Comparison of ENCODE assay signal across 8 cellular contexts in the genomic region with DNA sequence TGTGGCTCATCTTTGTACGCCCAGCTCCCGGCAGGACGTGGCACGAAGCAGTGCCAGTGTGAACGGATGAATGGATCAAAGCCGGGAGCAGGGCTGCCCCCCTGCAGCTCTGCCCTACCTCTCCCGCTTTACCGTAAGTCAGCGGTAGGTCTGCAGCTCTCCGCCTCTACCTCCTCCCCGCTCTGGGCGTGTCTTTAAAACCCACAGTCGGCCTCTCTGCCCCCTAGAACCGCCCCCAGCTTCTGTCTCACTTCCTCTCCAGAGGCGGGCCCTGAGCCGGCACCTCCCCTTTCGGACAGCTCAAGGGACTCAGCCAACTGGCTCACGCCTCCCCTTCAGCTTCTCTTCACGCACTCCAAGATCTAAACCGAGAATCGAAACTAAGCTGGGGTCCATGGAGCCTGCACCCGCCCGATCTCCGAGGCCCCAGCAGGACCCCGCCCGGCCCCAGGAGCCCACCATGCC. TPM values are rescaled to one million over a fixed set of nuclear protein-coding genes. Genes with fewer than 3 reads are reported as not detected.
DNase-seq lines count a peak whose midpoint lies in the region; ATAC-seq, FAIRE-seq and TF ChIP-seq lines count a peak whose summit lies in the region.

TSS of gene PML (plus strand) at position 298 of the 465 bp plus-strand sequence. CDS start at position 395, 97 bp downstream.

- H3K27ac ChIP-seq in keratinocyte (ENCODE audit: control insufficient read depth, insufficient read depth, low read length) = peak within 1 kb of the TSS; percentile 86

- H3K9ac ChIP-seq in keratinocyte (ENCODE audit: control insufficient read depth, extremely low read depth, insufficient read depth, low read length) = peak within 1 kb of the TSS; percentile 94

- no peaks in the 10 kb centered on the region for H3K9me3 ChIP-seq in keratinocyte (ENCODE audit: control insufficient read depth, low read depth, low read length)

- ATAC-seq in GM19025 (IDR thresholded peaks at IDR 0.05; ENCODE audit: low read depth, unreplicated experiment) = peak; percentile 66
- ATAC-seq in HG03342 (IDR thresholded peaks at IDR 0.05; ENCODE audit: unreplicated experiment) = peak; percentile 70

- peaks cover 51% of the 10 kb centered on the region for H3K4me1 ChIP-seq in keratinocyte (ENCODE audit: control insufficient read depth, extremely low read depth, insufficient read depth, low read length)

- TF ChIP-seq CTCF in keratinocyte (optimal IDR thresholded peaks at IDR 0.05 in 1 of 3, IDR thresholded peaks at IDR 0.05 in 1 of 3, conservative IDR thresholded peaks at IDR 0.05 in 1 of 3; ENCODE audit: extremely low read depth in 1 of 3, insufficient read depth in 2 of 3, low read length in 3 of 3) = no peak

- H3K79me2 ChIP-seq in keratinocyte (ENCODE audit: control insufficient read depth, insufficient read depth, low read length) = peaks cover 49% of the 10 kb centered on the region

- peaks cover 9 to 10% of the 10 kb centered on the region in 2 experiments for H3K36me3 ChIP-seq in keratinocyte (ENCODE audit: control insufficient read depth in 2 of 2, extremely low read depth in 1 of 2, insufficient read depth in 2 of 2, low read length in 2 of 2)

- H3K4me3 ChIP-seq in keratinocyte (ENCODE audit: control insufficient read depth in 2 of 3, extremely low read depth in 1 of 3, insufficient read depth in 2 of 3, low read depth in 1 of 3, low read length in 3 of 3) = peak within 1 kb of the TSS; percentile 87 to 89 (median 89)

- dilution Hi-C loops in keratinocyte (cut with MboI; ENCODE audit: extremely low pct_ligation_motif_present, low sequenced_read_pairs) = no loop called here

- H3K27me3 ChIP-seq in keratinocyte (ENCODE audit: control insufficient read depth, extremely low read depth, insufficient read depth, low read length) = no peaks in the 10 kb centered on the region

- DNase-seq in AG08396 (ENCODE audit: low spot score) = peak; percentile 96
- peak; percentile 65 for DNase-seq in NCI-H446 treated with DMSO at 0.1 percent for 48 hours (lab: John Stamatoyannopoulos, UW)
- DNase-seq in activated CD4-positive, CD25-positive, alpha-beta regulatory T cell treated with anti-CD3 and anti-CD28 coated beads, Interleukin-2, amount 50 U/mL, for 72 hours = peak; percentile 94
- peak; percentile 75 to 94 for DNase-seq in cerebellar nuclear complex (lab: John Stamatoyannopoulos, UW)
- DNase-seq in keratinocyte (ENCODE audit: low read depth, low spot score) = peak; percentile 81
- DNase-seq in stimulated activated CD4-positive, alpha-beta T cell treated with anti-CD3 and anti-CD28 coated beads, Interleukin-15, amount 100 ng/mL, for 1 hour (ENCODE audit: low read depth in 1 of 2, low spot score in 1 of 2) = peak; percentile 79 to 83

- no peaks in the 10 kb centered on the region for H3K9me1 ChIP-seq in keratinocyte (ENCODE audit: control insufficient read depth, extremely low read depth, insufficient read depth, low read length)

- peak within 1 kb of the TSS; percentile 84 for H2AFZ ChIP-seq in keratinocyte (ENCODE audit: control insufficient read depth, low read length)

- H3K4me2 ChIP-seq in keratinocyte (ENCODE audit: control insufficient read depth, extremely low read depth, insufficient read depth, low read depth, low read length) = peak within 1 kb of the TSS; percentile 93

- peak; percentile 55 for FAIRE-seq in keratinocyte (lab: Jason Lieb, UNC)

- peaks cover 5% of the 10 kb centered on the region for H4K20me1 ChIP-seq in keratinocyte (ENCODE audit: control insufficient read depth, extremely low read depth, insufficient read depth, low read length)

RNA-seq across cellular contexts. Expression of gene PML, which starts in this region (rescaled TPM):
- 20.5 to 44.3 TPM (median 24.9 TPM) in 3 replicates for polyA plus RNA-seq in keratinocyte
- polyA plus RNA-seq in keratinocyte (2011; ENCODE audit: low read depth) = 27.9 TPM
- polyA plus RNA-seq in keratinocyte (2011; cell fraction: cytosol; rRNA removed) = 22.0 and 44.7 TPM in 2 replicates
- 81.8 and 110 TPM in 2 replicates for polyA plus RNA-seq in keratinocyte (2011; cell fraction: nucleus; rRNA removed)
- 29.6 and 110 TPM in 2 replicates for polyA plus RNA-seq in keratinocyte (2012; ENCODE audit: low replicate concordance)
- polyA minus RNA-seq in keratinocyte = 42.4 to 149 TPM (median 45.8 TPM) in 3 replicates
- polyA minus RNA-seq in keratinocyte (2011; cell fraction: cytosol; rRNA and poly(A)+ RNA removed) = 112 TPM
- 87.6 and 115 TPM in 2 replicates for polyA minus RNA-seq in keratinocyte (2011; cell fraction: nucleus; rRNA and poly(A)+ RNA removed)

Comparison
In these comparisons a context has a peak if more than half of its experiments do, and no peak if none do; other contexts are left out.
1. Peak in every context shown above with its lines: DNase-seq, ATAC-seq, H3K4me3 ChIP-seq and H3K27ac ChIP-seq.